Comparison of ENCODE assay signal across 18 cellular contexts in genomic region chr1:2522230-2522629, GRCh38. TPM values are rescaled to one million over a fixed set of nuclear protein-coding genes. Genes with fewer than 3 reads are reported as not detected.
DNase-seq lines count a peak whose midpoint lies in the region; ATAC-seq, FAIRE-seq and TF ChIP-seq lines count a peak whose summit lies in the region.
"Had no signal": no experiment of that assay in that cellular context is flagged by ENCODE, and none has a peak within 500 bp of the region (broad histone marks: within the 10 kb centered on the region; RNA-seq: fewer than 3 reads in every experiment).

No MANE protein-coding gene starts in this region.

- no peak overlapping the region for H3K4me3 Mint-ChIP-seq in activated naive CD4-positive, alpha-beta T cell treated with anti-CD3 and anti-CD28 coated beads, Interleukin-2, amount 10 ng/mL, durations not matched to agents 7 days and 5 days
- H3K4me3 Mint-ChIP-seq in T-cell (peak overlapping the region in 1 of 3 donors; percentile 93), neural crest cell (peak overlapping the region; percentile 70)
- peak overlapping the region; percentile 92 for H3K4me3 Mint-ChIP-seq in central memory CD8-positive, alpha-beta T cell
- H3K4me3 Mint-ChIP-seq: HFFc6 had no signal

- no peak for TF ChIP-seq POLR2A in GM12892 (IDR thresholded peaks at IDR 0.05; ENCODE audit: low read depth, low read length)

- H3K4me1 Mint-ChIP-seq in activated naive CD4-positive, alpha-beta T cell treated with anti-CD3 and anti-CD28 coated beads, Interleukin-2, amount 10 ng/mL, durations not matched to agents 7 days and 5 days, result peaks cover 39% of the 10 kb centered on the region
- peaks cover 37 to 41% (median 38%) of the 10 kb centered on the region in 3 donors for H3K4me1 Mint-ChIP-seq in T-cell
- peaks cover 38% of the 10 kb centered on the region for H3K4me1 Mint-ChIP-seq in central memory CD8-positive, alpha-beta T cell
- peaks cover 28% of the 10 kb centered on the region for H3K4me1 Mint-ChIP-seq in neural crest cell

- peaks cover 6% of the 10 kb centered on the region for H3K27me3 Mint-ChIP-seq in activated naive CD4-positive, alpha-beta T cell treated with anti-CD3 and anti-CD28 coated beads, Interleukin-2, amount 10 ng/mL, durations not matched to agents 7 days and 5 days
- H3K27me3 Mint-ChIP-seq in T-cell, result peaks cover 0 to 2% of the 10 kb centered on the region in 2 donors
- no peaks in the 10 kb centered on the region for H3K27me3 Mint-ChIP-seq in central memory CD8-positive, alpha-beta T cell
- H3K27me3 Mint-ChIP-seq in neural crest cell (ENCODE audit: low read depth), result peaks cover 5% of the 10 kb centered on the region

- H3K9me3 Mint-ChIP-seq in activated naive CD4-positive, alpha-beta T cell treated with anti-CD3 and anti-CD28 coated beads, Interleukin-2, amount 10 ng/mL, durations not matched to agents 7 days and 5 days, result no peaks in the 10 kb centered on the region
- H3K9me3 Mint-ChIP-seq in T-cell (no peaks in the 10 kb centered on the region), neural crest cell (no peaks in the 10 kb centered on the region)
- H3K9me3 Mint-ChIP-seq in central memory CD8-positive, alpha-beta T cell, result no peaks in the 10 kb centered on the region
- H3K9me3 Mint-ChIP-seq: HFFc6 had no signal

- peaks cover 42% of the 10 kb centered on the region for H3K36me3 Mint-ChIP-seq in activated naive CD4-positive, alpha-beta T cell treated with anti-CD3 and anti-CD28 coated beads, Interleukin-2, amount 10 ng/mL, durations not matched to agents 7 days and 5 days
- peaks cover 21% of the 10 kb centered on the region for H3K36me3 Mint-ChIP-seq in T-cell
- peaks cover 14% of the 10 kb centered on the region for H3K36me3 Mint-ChIP-seq in central memory CD8-positive, alpha-beta T cell (ENCODE audit: insufficient read depth)
- H3K36me3 Mint-ChIP-seq in neural crest cell (ENCODE audit: low read depth), result no peaks in the 10 kb centered on the region

- DNase-seq in activated naive CD4-positive, alpha-beta T cell treated with anti-CD3 and anti-CD28 coated beads, Interleukin-2, amount 10 ng/mL, durations not matched to agents 7 days and 5 days, result no peak
- DNase-seq in activated naive CD4-positive, alpha-beta T cell treated with Interleukin-2 at 50 U/mL for 16 hours, result no peak
- DNase-seq in T-cell, result no peak
- no peak for DNase-seq in central memory CD8-positive, alpha-beta T cell (ENCODE audit: low spot score in 2 of 2)
- DNase-seq in neural crest cell (ENCODE audit: low read depth, low spot score), result no peak
- no peak for DNase-seq in stimulated activated CD4-positive, alpha-beta T cell treated with anti-CD3 and anti-CD28 coated beads, Interleukin-2, amount 100 ng/mL, for 48 hours
- DNase-seq in NCI-H1694 (lab: John Stamatoyannopoulos, UW), result no peak
- no peak for DNase-seq in GM12892 (ENCODE audit: insufficient read length)
- DNase-seq: DMS153, EL, HFFc6, NCI-H1105, NCI-H187 treated with DMSO at 0.1 percent for 48 hours, NCI-H446 treated with DMSO at 0.1 percent for 48 hours, NCI-H748 treated with DMSO at 0.1 percent for 48 hours, PC-3 had no signal

- POLR2A ChIA-PET in T-cell (lab: Charles Lee), result no interaction called here

- H3K27ac Mint-ChIP-seq in activated naive CD4-positive, alpha-beta T cell treated with anti-CD3 and anti-CD28 coated beads, Interleukin-2, amount 10 ng/mL, durations not matched to agents 7 days and 5 days, result peak overlapping the region; percentile 99
- H3K27ac Mint-ChIP-seq in T-cell, result peak overlapping the region; percentile 52 to 95
- H3K27ac Mint-ChIP-seq in central memory CD8-positive, alpha-beta T cell (ENCODE audit: low read depth), result no peak overlapping the region
- peak overlapping the region; percentile 20 for H3K27ac Mint-ChIP-seq in neural crest cell (ENCODE audit: unreplicated experiment)
- H3K27ac Mint-ChIP-seq: HFFc6 had no signal

- no peak for TF ChIP-seq CTCF in neural crest cell (conservative IDR thresholded peaks at IDR 0.05)

- no peak for FAIRE-seq in GM12892 (lab: Jason Lieb, UNC)

- CTCF ChIA-PET in activated naive CD4-positive, alpha-beta T cell treated with anti-CD3 and anti-CD28 coated beads, Interleukin-2, amount 10 ng/mL, durations not matched to agents 7 days and 5 days (lab: Charles Lee), result no interaction called here
- CTCF ChIA-PET in T-cell (lab: Charles Lee), result no interaction called here

- no peak for ATAC-seq in T-cell (replicated peaks in 1 of 4)
- no peak for ATAC-seq in central memory CD8-positive, alpha-beta T cell (replicated peaks; ENCODE audit: extremely low read depth, poor library complexity, severe bottlenecking)
- ATAC-seq: PC-3 had no signal

RNA-seq across cellular contexts. Expression of gene PANK4, which starts 4.2 kb away (rescaled TPM):
- total RNA-seq in T-cell (100 to 1,000 TPM in 3 of 5 donors, 10 to 100 TPM in 2; 51.0 to 128 (median 119) TPM), neural crest cell (62.5 and 65.5 TPM in 2 replicates)
- 12.0 TPM for polyA plus RNA-seq in GM12892 (2012; ENCODE audit: missing spikeins)

RNA-seq across cellular contexts. Expression of gene HES5, which starts 7.8 kb away (rescaled TPM):
- total RNA-seq in T-cell, result not detected
- 90.9 and 92.2 TPM in 2 replicates for total RNA-seq in neural crest cell
- polyA plus RNA-seq in GM12892 (2012; ENCODE audit: missing spikeins), result not detected
- total RNA-seq: MCF 10A had no signal
- polyA plus RNA-seq: H1 had no signal

RNA-seq across cellular contexts. Expression of gene TNFRSF14, which starts 33.9 kb away (rescaled TPM):
- total RNA-seq in T-cell, result 100 to 1,000 TPM; 163 to 214 (median 211) TPM
- 0.61 TPM in 2 replicates for total RNA-seq in neural crest cell
- 117 TPM for polyA plus RNA-seq in GM12892 (2012; ENCODE audit: missing spikeins)

RNA-seq across cellular contexts. Expression of gene PLCH2, which starts 46.1 kb away (rescaled TPM):
- total RNA-seq in T-cell (10 to 100 TPM; 20.2 to 59.1 (median 27.9) TPM), neural crest cell (0.37 and 0.59 TPM in 2 replicates)
- 0.13 TPM for polyA plus RNA-seq in GM12892 (2012; ENCODE audit: missing spikeins)

Comparison
In these comparisons a context has a peak if more than half of its experiments do, and no peak if none do; other contexts are left out.
1. RNA of gene HES5, which starts 7.8 kb away (total RNA-seq): 90.9 to 92.2 TPM in neural crest cell; not detected in T-cell; every median in the first group is over 10 times any median in the second.
2. RNA of gene TNFRSF14, which starts 33.9 kb away (total RNA-seq): 163 to 214 TPM in T-cell; 0.61 TPM in neural crest cell; every median in the first group is over 100 times any median in the second.